6 cellular contexts compared by ENCODE assay signal in the genomic region with DNA sequence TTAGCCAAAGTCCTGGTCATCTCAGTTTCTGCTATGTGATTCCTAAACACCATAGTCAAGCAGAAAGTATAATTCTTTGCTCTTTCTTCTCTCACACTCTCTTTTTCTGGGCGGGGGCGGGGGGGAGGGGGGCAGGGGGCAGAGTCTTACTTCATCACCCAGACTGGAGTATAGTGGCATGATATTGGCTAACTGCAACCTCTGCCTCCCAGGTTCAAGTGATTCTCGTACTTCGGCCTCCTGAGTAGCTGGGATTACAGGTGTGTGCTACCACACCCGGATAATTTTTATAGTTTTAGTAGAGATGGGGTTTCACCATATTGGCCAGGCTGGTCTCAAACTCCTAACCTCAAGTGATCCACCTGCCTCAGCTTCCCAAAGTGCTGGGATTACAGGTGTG. TPM values are rescaled to one million over a fixed set of nuclear protein-coding genes. Genes with fewer than 3 reads are reported as not detected.
"Had no signal": no experiment of that assay in that cellular context is flagged by ENCODE, and none has a peak within 500 bp of the region (broad histone marks: within the 10 kb centered on the region; RNA-seq: fewer than 3 reads in every experiment).

No MANE protein-coding gene starts in this region.

RNA-seq across cellular contexts. Expression of gene NPFF, which starts 58.1 kb away (rescaled TPM):
- total RNA-seq: K562, LHCN-M2, PC-3, Right ventricle myocardium inferior, RPMI7951, SK-MEL-5 had no signal
